In the genomic region with DNA sequence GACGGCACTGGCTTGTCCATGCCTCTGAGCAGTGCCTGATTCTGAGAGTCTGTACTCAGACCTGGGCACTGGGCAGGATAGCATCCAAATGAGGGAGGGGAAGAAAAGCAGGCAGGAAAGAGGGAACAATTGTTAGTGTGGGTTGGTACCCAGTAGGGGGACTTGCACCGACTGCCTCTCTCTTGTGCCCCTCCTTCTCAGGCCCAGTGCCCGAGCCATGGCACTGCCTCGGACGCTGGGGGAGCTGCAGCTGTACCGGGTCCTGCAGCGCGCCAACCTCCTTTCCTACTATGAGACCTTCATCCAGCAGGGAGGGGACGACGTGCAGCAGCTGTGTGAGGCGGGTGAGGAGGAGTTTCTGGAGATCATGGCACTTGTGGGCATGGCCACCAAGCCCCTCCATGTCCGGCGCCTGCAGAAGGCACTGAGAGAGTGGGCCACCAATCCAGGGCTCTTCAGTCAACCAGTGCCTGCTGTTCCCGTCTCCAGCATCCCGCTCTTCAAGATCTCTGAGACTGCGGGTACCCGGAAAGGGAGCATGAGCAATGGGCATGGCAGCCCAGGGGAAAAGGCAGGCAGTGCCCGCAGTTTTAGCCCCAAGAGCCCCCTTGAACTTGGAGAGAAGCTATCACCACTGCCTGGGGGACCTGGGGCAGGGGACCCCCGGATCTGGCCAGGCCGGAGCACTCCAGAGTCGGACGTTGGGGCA, we compare ENCODE assay signal across 6 cellular contexts. TPM values are rescaled to one million over a fixed set of nuclear protein-coding genes. Genes with fewer than 3 reads are reported as not detected.
A peak's percentile ranks its signal among the peaks of the same experiment; 100 is the strongest.
DNase-seq lines count a peak whose midpoint lies in the region; TF ChIP-seq lines count a peak whose summit lies in the region.

No MANE protein-coding gene starts in this region.

- peak; percentile 36 for TF ChIP-seq CTCF in HFFc6 (IDR thresholded peaks at IDR 0.05)
- no peak for TF ChIP-seq CTCF in colonic mucosa (IDR thresholded peaks at IDR 0.05)

- H3K4me1 ChIP-seq in colonic mucosa = peaks cover 4% of the 10 kb centered on the region

- H3K9me3 Mint-ChIP-seq in HFFc6 = no peaks in the 10 kb centered on the region

- H3K27ac Mint-ChIP-seq in HFFc6 = peak overlapping the region; percentile 75

- peak overlapping the region; percentile 78 for H3K4me3 ChIP-seq in colonic mucosa

- peak; percentile 35 for DNase-seq in HFFc6
- DNase-seq in colonic mucosa = no peak
- DNase-seq in posterior vena cava (ENCODE audit: low spot score) = peak; percentile 71
- no peak for DNase-seq in 8988T
- no peak for DNase-seq in effector CD8-positive, alpha-beta T cell (lab: John Stamatoyannopoulos, UW)
- DNase-seq in NCI-H1092 (lab: John Stamatoyannopoulos, UW) = no peak

- intact Hi-C loops in colonic mucosa (cut with DNase I) (no loop called here), posterior vena cava (cut with DNase I) (no loop called here)

- peaks cover 21% of the 10 kb centered on the region for H3K27me3 Mint-ChIP-seq in HFFc6 (ENCODE audit: insufficient read depth)

- H3K27ac ChIP-seq in colonic mucosa = peak overlapping the region; percentile 96

- no peaks in the 10 kb centered on the region for H3K36me3 ChIP-seq in colonic mucosa

- no peaks in the 10 kb centered on the region for H3K27me3 ChIP-seq in colonic mucosa

- no peaks in the 10 kb centered on the region for H3K9me3 ChIP-seq in colonic mucosa

- peak overlapping the region; percentile 30 to 40 for H3K9ac ChIP-seq in colonic mucosa (ENCODE audit: low read depth in 2 of 2, low read length in 2 of 2)

- H3K4me1 Mint-ChIP-seq in HFFc6 (ENCODE audit: low read depth) = peaks cover 72% of the 10 kb centered on the region

- peaks cover 26% of the 10 kb centered on the region for H3K36me3 Mint-ChIP-seq in HFFc6 (ENCODE audit: low read depth)

- peak overlapping the region; percentile 96 for H3K4me3 Mint-ChIP-seq in HFFc6

RNA-seq across cellular contexts. Expression of a gene that starts 2.2 kb away (rescaled TPM):
- total RNA-seq in HFFc6 (2021; fragmentation: NEBNext Ultra II Directional; extraction: Animal tissue kit (Norgen Biotek cat#: 25700)) = 10 to 100 TPM; 37.9 to 48.1 (median 44.8) TPM
- 1 to 10 TPM; 4.8 to 7.0 TPM for total RNA-seq in colonic mucosa
- 10 to 100 TPM; 27.0 to 36.3 TPM for total RNA-seq in posterior vena cava

RNA-seq across cellular contexts. Expression of a gene that starts 12.5 kb away (rescaled TPM):
- total RNA-seq in HFFc6 (2021; fragmentation: NEBNext Ultra II Directional; extraction: Animal tissue kit (Norgen Biotek cat#: 25700)) = 10 to 100 TPM; 13.0 to 22.1 (median 20.7) TPM
- total RNA-seq in colonic mucosa = 10 to 100 TPM in 1 of 2 donors, 1 to 10 TPM in 1; 7.3 to 21.1 TPM
- 10 to 100 TPM in 1 of 2 donors, 1 to 10 TPM in 1; 8.8 to 12.4 TPM for total RNA-seq in posterior vena cava

RNA-seq across cellular contexts. Expression of a gene that starts 20.1 kb away (rescaled TPM):
- total RNA-seq in HFFc6 (2021; fragmentation: NEBNext Ultra II Directional; extraction: Animal tissue kit (Norgen Biotek cat#: 25700)) = 100 to 1,000 TPM in 1 of 6 experiments, 10 to 100 TPM in 5; 83.7 to 102 (median 93.5) TPM
- total RNA-seq in colonic mucosa (100 to 1,000 TPM; 161 to 181 TPM), posterior vena cava (100 to 1,000 TPM; 162 to 201 TPM)

RNA-seq across cellular contexts. Expression of a gene that starts 37.2 kb away (rescaled TPM):
- 100 to 1,000 TPM; 187 to 332 (median 201) TPM for total RNA-seq in HFFc6 (2021; fragmentation: NEBNext Ultra II Directional; extraction: Animal tissue kit (Norgen Biotek cat#: 25700))
- 100 to 1,000 TPM; 107 to 123 TPM for total RNA-seq in colonic mucosa
- 100 to 1,000 TPM; 465 to 757 TPM for total RNA-seq in posterior vena cava

RNA-seq across cellular contexts. Expression of a gene that starts 41.1 kb away (rescaled TPM):
- under 1 TPM in 1 of 6 experiments, not detected in 5; 0.23 TPM for total RNA-seq in HFFc6 (2021; fragmentation: NEBNext Ultra II Directional; extraction: Animal tissue kit (Norgen Biotek cat#: 25700))
- 100 to 1,000 TPM; 261 to 273 TPM for total RNA-seq in colonic mucosa
- total RNA-seq in posterior vena cava = 1 to 10 TPM in 1 of 2 donors, under 1 TPM in 1; 0.28 to 1.0 TPM

Comparison
In these comparisons a context has a peak if more than half of its experiments do, and no peak if none do; other contexts are left out.
1. DNase-seq: peak in HFFc6 (single experiment) and posterior vena cava (single experiment); none in colonic mucosa (single experiment), 8988T (single experiment), effector CD8-positive, alpha-beta T cell (single experiment) and NCI-H1092 (single experiment).